In genomic region chr16:81003610-81004460, GRCh38 we compare ENCODE assay signal across 8 cellular contexts. TPM values are rescaled to one million over a fixed set of nuclear protein-coding genes. Genes with fewer than 3 reads are reported as not detected.
A peak's percentile ranks its signal among the peaks of the same experiment; 100 is the strongest.
DNase-seq lines count a peak whose midpoint lies in the region; ATAC-seq and TF ChIP-seq lines count a peak whose summit lies in the region.

No MANE protein-coding gene starts in this region.

- intact Hi-C loops in cardiac septum (cut with DNase I): loop anchor here (10.0 kb wide), 1 partner anchor 1161 kb away; no protein-coding TSS in a partner anchor
- intact Hi-C loops in right lobe of liver (cut with DNase I): no loop called here
- intact Hi-C loops in transverse colon (cut with DNase I; ENCODE audit: low total_unique reads): loop anchor here (10.0 kb wide), 2 partner anchors 91 to 1239 kb away; partner anchors contain the start of gene GCSH

- H3K27me3 Mint-ChIP-seq in activated naive CD4-positive, alpha-beta T cell treated with anti-CD3 and anti-CD28 coated beads, Interleukin-2, amount 50 U/mL, for 24 hours: no peaks in the 10 kb centered on the region

- no peak for ATAC-seq in right lobe of liver
- ATAC-seq in GM19397 (IDR thresholded peaks at IDR 0.05; ENCODE audit: unreplicated experiment): no peak

- peak overlapping the region; percentile 99 for H3K27ac Mint-ChIP-seq in activated naive CD4-positive, alpha-beta T cell treated with anti-CD3 and anti-CD28 coated beads, Interleukin-2, amount 50 U/mL, for 24 hours

- TF ChIP-seq CTCF in cardiac muscle cell (IDR thresholded peaks at IDR 0.05; ENCODE audit: low read depth, low read length) (no peak), right lobe of liver (IDR thresholded peaks at IDR 0.05) (no peak), transverse colon (IDR thresholded peaks at IDR 0.05) (no peak)

- peaks cover 12% of the 10 kb centered on the region for H3K36me3 Mint-ChIP-seq in activated naive CD4-positive, alpha-beta T cell treated with anti-CD3 and anti-CD28 coated beads, Interleukin-2, amount 50 U/mL, for 24 hours

- no peak for TF ChIP-seq POLR2A in right lobe of liver (IDR thresholded peaks at IDR 0.05)
- no peak for TF ChIP-seq POLR2A in transverse colon (IDR thresholded peaks at IDR 0.05)

- H3K4me1 Mint-ChIP-seq in activated naive CD4-positive, alpha-beta T cell treated with anti-CD3 and anti-CD28 coated beads, Interleukin-2, amount 50 U/mL, for 24 hours: peaks cover 77% of the 10 kb centered on the region

- in situ Hi-C loops in transverse colon (cut with MboI; ENCODE audit: low pct_ligation_motif_present in 1 of 4, low pct_unique_long_range_greater_than_20kb in 1 of 4, low sequenced_read_pairs in 3 of 4): loop anchor here in 1 of 4 donors (25.0 kb wide), 1 partner anchor 308 kb away; the partner anchor contains the start of gene GAN

- peak in 1 of 2 donors; percentile 54 for DNase-seq in cardiac muscle cell (ENCODE audit: low read depth in 1 of 2, low spot score in 1 of 2)
- DNase-seq in cardiac septum (ENCODE audit: low spot score): no peak
- no peak for DNase-seq in right lobe of liver
- no peak for DNase-seq in transverse colon
- no peak for DNase-seq in dermis blood vessel endothelial cell
- DNase-seq in NCI-H226: no peak

- H3K4me3 Mint-ChIP-seq in activated naive CD4-positive, alpha-beta T cell treated with anti-CD3 and anti-CD28 coated beads, Interleukin-2, amount 50 U/mL, for 24 hours: peak overlapping the region; percentile 96

- H3K4me3 ChIP-seq in cardiac muscle cell (no peak overlapping the region), right lobe of liver (peak overlapping the region; percentile 34 to 98 (median 43)), transverse colon (peak overlapping the region in 1 of 4 donors; percentile 38)

- H3K27me3 ChIP-seq in cardiac muscle cell: no peaks in the 10 kb centered on the region
- no peaks in the 10 kb centered on the region for H3K27me3 ChIP-seq in right lobe of liver
- no peaks in the 10 kb centered on the region for H3K27me3 ChIP-seq in transverse colon

- H3K27ac ChIP-seq in cardiac muscle cell (peak overlapping the region; percentile 10), right lobe of liver (peak overlapping the region; percentile 60 to 70 (median 67)), transverse colon (peak overlapping the region; percentile 26 to 100 (median 97))

- 33% methylated on average over 10 of the region's 11 CpGs for WGBS in right lobe of liver (ENCODE audit: insufficient coverage, low coverage, low lambda C conversion rate, missing lambda C conversion rate)
- 59 to 71% methylated on average over 10 to 11 of the region's 11 CpGs for WGBS in transverse colon (ENCODE audit: low coverage in 1 of 2), 2 donors

- H3K4me1 ChIP-seq in cardiac muscle cell (ENCODE audit: low read depth): peaks cover 11% of the 10 kb centered on the region
- peaks cover 0 to 27% (median 6%) of the 10 kb centered on the region in 4 donors for H3K4me1 ChIP-seq in right lobe of liver
- H3K4me1 ChIP-seq in transverse colon: peaks cover 4 to 29% (median 21%) of the 10 kb centered on the region in 4 donors

- no peaks in the 10 kb centered on the region for H3K9me3 ChIP-seq in cardiac muscle cell (ENCODE audit: low read depth)
- H3K9me3 ChIP-seq in right lobe of liver: no peaks in the 10 kb centered on the region
- no peaks in the 10 kb centered on the region for H3K9me3 ChIP-seq in transverse colon

- H3K36me3 ChIP-seq in cardiac muscle cell (no peaks in the 10 kb centered on the region), right lobe of liver (no peaks in the 10 kb centered on the region), transverse colon (no peaks in the 10 kb centered on the region)

- no peaks in the 10 kb centered on the region for H3K9me3 Mint-ChIP-seq in activated naive CD4-positive, alpha-beta T cell treated with anti-CD3 and anti-CD28 coated beads, Interleukin-2, amount 50 U/mL, for 24 hours

- TF ChIP-seq EP300 in transverse colon (IDR thresholded peaks at IDR 0.05; ENCODE audit: low read depth): no peak

RNA-seq across cellular contexts. Expression of gene CMC2, which starts 2.9 kb away (rescaled TPM):
- total RNA-seq in cardiac muscle cell (41.3 and 61.1 TPM in 2 replicates), cardiac septum (112 TPM), right lobe of liver (10 to 100 TPM; 23.5 to 58.3 (median 42.1) TPM), transverse colon (10 to 100 TPM in 3 of 4 donors, 1 to 10 TPM in 1; 2.8 to 42.9 (median 29.8) TPM), dermis blood vessel endothelial cell (35.7 and 47.4 TPM in 2 replicates)
- 138 and 153 TPM in 2 replicates for polyA plus RNA-seq in cardiac muscle cell

RNA-seq across cellular contexts. Expression of gene CENPN, which starts 3.2 kb away (rescaled TPM):
- total RNA-seq in cardiac muscle cell: 9.1 and 16.3 TPM in 2 replicates
- 22.1 and 28.7 TPM in 2 replicates for polyA plus RNA-seq in cardiac muscle cell
- 10.0 TPM for total RNA-seq in cardiac septum
- total RNA-seq in right lobe of liver: 10 to 100 TPM in 1 of 6 experiments, 1 to 10 TPM in 5; 6.6 to 11.4 (median 7.9) TPM
- 10 to 100 TPM in 2 of 4 donors, 1 to 10 TPM in 2; 4.9 to 12.7 (median 8.5) TPM for total RNA-seq in transverse colon
- total RNA-seq in dermis blood vessel endothelial cell: 57.2 and 101 TPM in 2 replicates

RNA-seq across cellular contexts. Expression of gene ATMIN, which starts 31.8 kb away (rescaled TPM):
- 25.9 and 31.0 TPM in 2 replicates for total RNA-seq in cardiac muscle cell
- polyA plus RNA-seq in cardiac muscle cell: 36.5 and 43.3 TPM in 2 replicates
- 26.0 TPM for total RNA-seq in cardiac septum
- total RNA-seq in right lobe of liver: 10 to 100 TPM; 12.8 to 15.5 (median 14.6) TPM
- total RNA-seq in transverse colon: 10 to 100 TPM; 24.7 to 86.0 (median 35.5) TPM
- 40.0 and 43.9 TPM in 2 replicates for total RNA-seq in dermis blood vessel endothelial cell

Comparison
In these comparisons a context has a peak if more than half of its experiments do, and no peak if none do; other contexts are left out.
1. H3K27ac ChIP-seq: peak in every context shown above with its lines; median percentile 97 in transverse colon; 67 in right lobe of liver; 10 in cardiac muscle cell.
2. intact Hi-C loops: an anchor here in cardiac septum (10.0 kb wide) and transverse colon (10.0 kb wide); none called in right lobe of liver.